In genomic region chr22:19122143-19122751, GRCh38 we compare ENCODE assay signal across 8 cellular contexts. TPM values are rescaled to one million over a fixed set of nuclear protein-coding genes. Genes with fewer than 3 reads are reported as not detected.
DNase-seq lines count a peak whose midpoint lies in the region; ATAC-seq, FAIRE-seq and TF ChIP-seq lines count a peak whose summit lies in the region.

TSS of gene DGCR2 (minus strand) at chr22:19122412. CDS start at chr22:19122206, 206 bp downstream.

- H3K4me1 ChIP-seq in right atrium auricular region = peaks cover 0 to 49% of the 10 kb centered on the region in 2 donors

- no peaks in the 10 kb centered on the region for H3K36me3 ChIP-seq in right atrium auricular region

- TF ChIP-seq CTCF in right atrium auricular region (IDR thresholded peaks at IDR 0.05) = no peak

- H3K4me3 ChIP-seq in right atrium auricular region = peak within 1 kb of the TSS; percentile 92 to 98

- DNase-seq in NCI-H1930 (lab: John Stamatoyannopoulos, UW) (peak; percentile 92 to 93), anterior cingulate cortex (lab: John Stamatoyannopoulos, UW) (peak; percentile 31 to 99 (median 95)), right atrium auricular region (ENCODE audit: low spot score) (peak; percentile 95), pulmonary artery endothelial cell (ENCODE audit: low read depth, low spot score) (peak; percentile 85), urothelium cell line (ENCODE audit: low spot score) (peak; percentile 97)

- ATAC-seq in GM18499 (IDR thresholded peaks at IDR 0.05; ENCODE audit: insufficient read depth, unreplicated experiment) = peak; percentile 36
- peak; percentile 75 for ATAC-seq in HG02943 (IDR thresholded peaks at IDR 0.05; ENCODE audit: low read depth, unreplicated experiment)

- peak within 1 kb of the TSS; percentile 97 for H3K27ac ChIP-seq in right atrium auricular region

- H3K9me3 ChIP-seq in right atrium auricular region = no peaks in the 10 kb centered on the region

- no peaks in the 10 kb centered on the region for H3K27me3 ChIP-seq in right atrium auricular region

- intact Hi-C loops in T-helper 2 cell treated with Interferon-gamma antibody and Interleukin-4, amounts not matched to agents 100 ng/mL and 5 ng/mL, for 36 hours (cut with micrococcal nuclease) = loop anchor here (1.0 to 5.0 kb wide), 5 partner anchors 13 to 355 kb away; partner anchors contain the start of genes CDC45, CLTCL1, ESS2 and SLC25A1

- FAIRE-seq in urothelium cell line (lab: Jason Lieb, UNC) = peak; percentile 63

RNA-seq across cellular contexts. Expression of gene DGCR2, which starts in this region (rescaled TPM):
- total RNA-seq in T-helper 2 cell treated with Interferon-gamma antibody and Interleukin-4, amounts not matched to agents 100 ng/mL and 5 ng/mL, for 36 hours = 29.3 and 31.7 TPM in 2 replicates
- total RNA-seq in right atrium auricular region (10 to 100 TPM; 32.8 to 48.1 TPM), pulmonary artery endothelial cell (36.4 and 52.1 TPM in 2 replicates)

Comparison
In these comparisons a context has a peak if more than half of its experiments do, and no peak if none do; other contexts are left out.
1. Peak in every context shown above with its lines: DNase-seq, ATAC-seq, H3K4me3 ChIP-seq and H3K27ac ChIP-seq.